ENCODE assay signal across 17 cellular contexts in the genomic region with DNA sequence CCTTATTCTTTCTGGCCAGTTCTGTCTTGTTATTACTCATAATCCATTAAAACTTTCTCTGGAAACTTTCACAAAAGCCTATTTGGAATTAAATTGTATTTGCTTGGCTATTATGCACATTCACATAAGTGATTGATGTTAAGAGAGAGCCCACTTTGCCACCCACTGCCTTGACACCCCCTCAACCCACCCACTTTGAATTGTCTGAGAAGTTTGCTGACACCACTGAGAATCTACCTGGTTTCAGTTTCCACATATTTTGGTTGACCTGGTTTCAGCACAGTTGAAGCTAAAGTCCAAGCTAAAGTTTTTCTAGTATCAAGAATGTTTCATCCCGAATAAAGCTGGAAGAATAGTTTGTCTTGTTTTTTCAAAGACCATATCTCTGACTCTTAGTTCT.
DNase-seq lines count a peak whose midpoint lies in the region; ATAC-seq, FAIRE-seq and TF ChIP-seq lines count a peak whose summit lies in the region.
"Had no signal": no experiment of that assay in that cellular context is flagged by ENCODE, and none has a peak within 500 bp of the region (broad histone marks: within the 10 kb centered on the region; RNA-seq: fewer than 3 reads in every experiment).

No MANE protein-coding gene starts in this region.

- 86% methylated on average over 1 of the region's 1 CpG for WGBS in right cardiac atrium

- no peaks in the 10 kb centered on the region for H3K9me2 ChIP-seq in MM.1S (replicated peaks; ENCODE audit: insufficient read depth, low read length)

- H3K9me3 ChIP-seq in MM.1S (replicated peaks; ENCODE audit: insufficient read depth, low read length) (no peaks in the 10 kb centered on the region), right cardiac atrium (ENCODE audit: control insufficient read depth, low read length) (no peaks in the 10 kb centered on the region)
- H3K9me3 ChIP-seq: BLaER1 had no signal

- DNase-seq in GM12865 (ENCODE audit: low read depth): peak; percentile 6
- peak; percentile 33 for DNase-seq in MM.1S
- DNase-seq in bronchial epithelial cell (ENCODE audit: low read depth): no peak
- DNase-seq in kidney glomerular epithelial cell (lab: John Stamatoyannopoulos, UW): no peak
- DNase-seq in right cardiac atrium: no peak
- DNase-seq in NOMO-1 treated with DMSO at 0.1 percent for 48 hours (lab: John Stamatoyannopoulos, UW; ENCODE audit: unreplicated experiment): no peak
- DNase-seq: Calu3; CD4-positive, CD25-positive, alpha-beta regulatory T cell; DMS79; H7 had no signal

- no peak overlapping the region for H3K9ac ChIP-seq in MM.1S (ENCODE audit: low read length)
- H3K9ac ChIP-seq: BLaER1 had no signal

- intact Hi-C loops in right cardiac atrium (cut with DNase I): no loop called here

- ATAC-seq in HG02610 (IDR thresholded peaks at IDR 0.05; ENCODE audit: unreplicated experiment) (peak; percentile 39), GM21528 (IDR thresholded peaks at IDR 0.05; ENCODE audit: low FRiP score, unreplicated experiment) (no peak), right cardiac atrium (no peak)
- ATAC-seq: GM23338 had no signal

- H3K27ac ChIP-seq in MM.1S (ENCODE audit: low read length) (no peak overlapping the region), right cardiac atrium (ENCODE audit: low read length) (no peak overlapping the region)
- H3K27ac ChIP-seq: 22Rv1, BLaER1, HL-60 had no signal

- H3K36me3 ChIP-seq in MM.1S (replicated peaks; ENCODE audit: insufficient read depth, low read length) (no peaks in the 10 kb centered on the region), bronchial epithelial cell (ENCODE audit: control insufficient read depth, insufficient read depth, low read length) (no peaks in the 10 kb centered on the region)

- H3K4me1 ChIP-seq in MM.1S (ENCODE audit: low read length) (peaks cover 22% of the 10 kb centered on the region), right cardiac atrium (ENCODE audit: control insufficient read depth, insufficient read depth, low read length) (no peaks in the 10 kb centered on the region)
- H3K4me1 ChIP-seq: BLaER1 had no signal

- H3K27me3 ChIP-seq in MM.1S (replicated peaks; ENCODE audit: insufficient read depth, low read length) (no peaks in the 10 kb centered on the region), bronchial epithelial cell (ENCODE audit: control insufficient read depth, insufficient read depth, low read length) (no peaks in the 10 kb centered on the region), right cardiac atrium (ENCODE audit: control insufficient read depth, insufficient read depth) (no peaks in the 10 kb centered on the region)
- H3K27me3 ChIP-seq: BLaER1 had no signal

- H4K20me1 ChIP-seq in MM.1S (ENCODE audit: insufficient read depth, low read length): no peaks in the 10 kb centered on the region
- H4K20me1 ChIP-seq: BLaER1 had no signal

- H3F3A ChIP-seq in MM.1S (ENCODE audit: insufficient read depth, low read length): no peaks in the 10 kb centered on the region

- peak overlapping the region; percentile 34; the same call in 1 of the 2 replicates for H3K4me2 ChIP-seq in MM.1S (ENCODE audit: low read depth, low read length)
- H3K4me2 ChIP-seq: BLaER1, GM23338 had no signal

- FAIRE-seq in bronchial epithelial cell (lab: Jason Lieb, UNC): peak; percentile 40
- FAIRE-seq: GM12892 had no signal

- H3K4me3 ChIP-seq in GM12865 (ENCODE audit: low read depth, low read length) (no peak overlapping the region), MM.1S (ENCODE audit: low read length) (no peak overlapping the region), bronchial epithelial cell (ENCODE audit: low read depth, low read length) (no peak overlapping the region), right cardiac atrium (ENCODE audit: low read length) (no peak overlapping the region)
- H3K4me3 ChIP-seq: BLaER1, GM23338 had no signal

- no peak overlapping the region for H2AFZ ChIP-seq in MM.1S (ENCODE audit: low read length)
- H2AFZ ChIP-seq: GM23338 had no signal

- H3K79me2 ChIP-seq in MM.1S (ENCODE audit: low read length): no peaks in the 10 kb centered on the region

- no peak for TF ChIP-seq CTCF in GM12865 (IDR thresholded peaks at IDR 0.05; ENCODE audit: insufficient read depth, low read depth, low read length, missing control alignments)
- TF ChIP-seq CTCF in MM.1S (IDR thresholded peaks at IDR 0.05; ENCODE audit: low read length): no peak
- no peak for TF ChIP-seq CTCF in bronchial epithelial cell (IDR thresholded peaks at IDR 0.05; ENCODE audit: insufficient read depth, low read length, severe bottlenecking)

Comparison
In these comparisons a context has a peak if more than half of its experiments do, and no peak if none do; other contexts are left out.
1. DNase-seq: peak in GM12865 (single experiment) and MM.1S (single experiment); none in bronchial epithelial cell (single experiment), kidney glomerular epithelial cell (single experiment), right cardiac atrium (0 of 3) and NOMO-1 treated with DMSO at 0.1 percent for 48 hours (single experiment).